17 cellular contexts compared by ENCODE assay signal in genomic region chr10:130631139-130631864, GRCh38.
DNase-seq lines count a peak whose midpoint lies in the region; ATAC-seq, FAIRE-seq and TF ChIP-seq lines count a peak whose summit lies in the region.
"Had no signal": no experiment of that assay in that cellular context is flagged by ENCODE, and none has a peak within 500 bp of the region (broad histone marks: within the 10 kb centered on the region; RNA-seq: fewer than 3 reads in every experiment).

No MANE protein-coding gene starts in this region.

- no peaks in the 10 kb centered on the region for H3K36me3 ChIP-seq in left lung
- H3K36me3 ChIP-seq: esophagus muscularis mucosa, thyroid gland had no signal

- no peaks in the 10 kb centered on the region for H3K27me3 ChIP-seq in left lung
- H3K27me3 ChIP-seq: esophagus muscularis mucosa, thyroid gland had no signal

- intact Hi-C loops in left lung (cut with DNase I): no loop called here

- TF ChIP-seq POLR2A in H54 (IDR thresholded peaks at IDR 0.05; ENCODE audit: low read depth, low read length): no peak

- no peak overlapping the region for H3K4me3 ChIP-seq in left lung
- H3K4me3 ChIP-seq: esophagus muscularis mucosa, thyroid gland had no signal

- H3K9me3 ChIP-seq in left lung: no peaks in the 10 kb centered on the region
- H3K9me3 ChIP-seq: esophagus muscularis mucosa, thyroid gland had no signal

- peak overlapping the region; percentile 33 to 75 for H3K27ac ChIP-seq in left lung
- H3K27ac ChIP-seq: esophagus muscularis mucosa, thyroid gland had no signal

- DNase-seq in AML-193 (lab: John Stamatoyannopoulos, UW): peak; percentile 27 to 40
- DNase-seq in KG1 (lab: John Stamatoyannopoulos, UW): peak; percentile 64
- DNase-seq in SW480 (ENCODE audit: low spot score): peak; percentile 17
- peak in 1 of 2 donors; percentile 55 for DNase-seq in left lung
- DNase-seq in GM19239 (ENCODE audit: insufficient read length, low spot score): no peak
- DNase-seq in cerebellar cortex (ENCODE audit: low spot score): no peak
- DNase-seq in H54 (ENCODE audit: insufficient read length, low spot score): no peak
- DNase-seq: activated CD8-positive, alpha-beta memory T cell treated with anti-CD3 and anti-CD28 coated beads for 24 hours; anterior cingulate cortex; cortex of kidney; head of caudate nucleus; NCI-H1092; retina; stimulated activated CD4-positive, alpha-beta T cell treated with anti-CD3 and anti-CD28 coated beads, Interleukin-2, amount 100 ng/mL, for 24 hours; thyroid gland had no signal

- FAIRE-seq in GM19239 (lab: Jason Lieb, UNC): no peak
- FAIRE-seq in H54 (lab: Jason Lieb, UNC): no peak

- H3K4me1 ChIP-seq in left lung: peaks cover 5 to 14% of the 10 kb centered on the region in 2 donors
- H3K4me1 ChIP-seq: thyroid gland had no signal

- TF ChIP-seq CTCF in left lung (IDR thresholded peaks at IDR 0.05): no peak

- ATAC-seq in left lung (peak; percentile 84), GM18870 (IDR thresholded peaks at IDR 0.05; ENCODE audit: unreplicated experiment) (no peak)

Comparison
In these comparisons a context has a peak if more than half of its experiments do, and no peak if none do; other contexts are left out.
1. DNase-seq: peak in AML-193 (2 of 2), KG1 (single experiment) and SW480 (single experiment); none in GM19239 (single experiment), cerebellar cortex (single experiment) and H54 (single experiment).